ENCODE assay signal across 12 cellular contexts in the genomic region with DNA sequence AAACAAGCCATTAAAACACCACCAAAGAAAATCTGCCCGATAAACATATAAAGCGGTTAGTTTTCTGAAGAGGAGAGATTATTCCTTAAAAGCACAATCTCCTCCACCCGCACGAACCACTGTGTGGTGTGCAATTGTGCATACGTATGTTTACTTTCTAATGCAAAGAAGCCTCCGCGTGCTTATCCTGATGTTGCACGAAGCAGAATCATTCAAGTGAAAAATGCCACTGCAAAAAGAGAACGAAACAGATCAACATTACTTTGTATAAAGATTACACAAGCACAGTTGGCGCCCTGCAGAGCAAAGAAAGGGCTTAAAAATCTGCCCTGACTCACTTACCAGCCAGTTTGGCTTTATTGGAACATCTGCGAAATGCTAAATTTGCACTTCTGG.
DNase-seq lines count a peak whose midpoint lies in the region; ATAC-seq and TF ChIP-seq lines count a peak whose summit lies in the region.
"Had no signal": no experiment of that assay in that cellular context is flagged by ENCODE, and none has a peak within 500 bp of the region (broad histone marks: within the 10 kb centered on the region; RNA-seq: fewer than 3 reads in every experiment).

No MANE protein-coding gene starts in this region.

- no peaks in the 10 kb centered on the region for H3K36me3 Mint-ChIP-seq in Caco-2 (ENCODE audit: insufficient read depth, unreplicated experiment)

- intact Hi-C loops in Caco-2 (cut with micrococcal nuclease; ENCODE audit: unreplicated experiment), result no loop called here
- intact Hi-C loops in sciatic nerve (cut with DNase I), result no loop called here

- H3K36me3 ChIP-seq in Caco-2 (ENCODE audit: control insufficient read depth, insufficient read depth, low read length) (no peaks in the 10 kb centered on the region), duodenal mucosa (ENCODE audit: control insufficient read depth in 1 of 2, insufficient read depth in 2 of 2, low read length in 2 of 2) (no peaks in the 10 kb centered on the region), neural cell (ENCODE audit: insufficient read depth, low read length) (no peaks in the 10 kb centered on the region)

- DNase-seq in Caco-2, result no peak
- peak; percentile 73 for DNase-seq in NCI-H128 (lab: John Stamatoyannopoulos, UW; ENCODE audit: unreplicated experiment)
- DNase-seq in ureter (ENCODE audit: low spot score), result no peak
- DNase-seq in sciatic nerve (ENCODE audit: low spot score), result no peak
- DNase-seq: activated T-cell treated with anti-CD3 and anti-CD28 coated beads, Interleukin-2, amount 50 U/mL, for 72 hours; caudate nucleus; DMS79; H9 had no signal

- no peaks in the 10 kb centered on the region; the same call in 1 of the 2 replicates for H3K4me1 ChIP-seq in Caco-2
- peaks cover 0 to 4% of the 10 kb centered on the region in 2 donors for H3K4me1 ChIP-seq in duodenal mucosa (ENCODE audit: control insufficient read depth in 1 of 2, insufficient read depth in 2 of 2, low read length in 2 of 2)

- POLR2A ChIA-PET in Caco-2 (lab: Charles Lee), result no interaction called here

- no peak overlapping the region for H2AFZ ChIP-seq in neural cell (ENCODE audit: low read depth, low read length)

- H4K20me1 ChIP-seq in neural cell (ENCODE audit: insufficient read depth), result no peaks in the 10 kb centered on the region

- H3K27ac ChIP-seq in duodenal mucosa (ENCODE audit: low read depth, low read length), result no peak overlapping the region
- H3K27ac ChIP-seq in neural cell (ENCODE audit: low read length), result no peak overlapping the region

- H3K9me3 Mint-ChIP-seq in Caco-2 (ENCODE audit: unreplicated experiment), result no peaks in the 10 kb centered on the region
- H3K9me3 Mint-ChIP-seq: activated T-cell treated with anti-CD3 and anti-CD28 coated beads, Interleukin-2, amount 50 U/mL, for 72 hours; H9 had no signal

- no peak overlapping the region for H3K4me2 ChIP-seq in neural cell (ENCODE audit: low read length)

- CTCF ChIA-PET in Caco-2 (lab: Charles Lee), result no interaction called here

- H3K9ac ChIP-seq in duodenal mucosa (ENCODE audit: low read depth in 1 of 2, low read length in 2 of 2), result no peak overlapping the region
- H3K9ac ChIP-seq in neural cell (ENCODE audit: low read length), result no peak overlapping the region

- H3F3A ChIP-seq in neural cell (ENCODE audit: insufficient read depth, low read length, poor library complexity, severe bottlenecking), result no peaks in the 10 kb centered on the region

- no peaks in the 10 kb centered on the region for H3K79me2 ChIP-seq in neural cell (replicated peaks; ENCODE audit: insufficient read depth, low read length)

- no peaks in the 10 kb centered on the region for H3K9me3 ChIP-seq in Caco-2
- H3K9me3 ChIP-seq in duodenal mucosa (ENCODE audit: control insufficient read depth in 1 of 2, low read length in 2 of 2), result no peaks in the 10 kb centered on the region
- no peaks in the 10 kb centered on the region for H3K9me3 ChIP-seq in neural cell (ENCODE audit: low read length)

- H3K27ac Mint-ChIP-seq in Caco-2 (ENCODE audit: unreplicated experiment), result no peak overlapping the region
- H3K27ac Mint-ChIP-seq: activated T-cell treated with anti-CD3 and anti-CD28 coated beads, Interleukin-2, amount 50 U/mL, for 72 hours; H9 had no signal

- peak overlapping the region; percentile 13 for H3K4me3 ChIP-seq in Caco-2 (ENCODE audit: low read depth, low read length)
- H3K4me3 ChIP-seq in duodenal mucosa (ENCODE audit: low read depth in 1 of 2, low read length in 2 of 2), result peak overlapping the region; percentile 19 to 32
- H3K4me3 ChIP-seq in neural cell (ENCODE audit: low read length), result peak overlapping the region; percentile 15

- H3K4me1 Mint-ChIP-seq in Caco-2 (ENCODE audit: low read depth, unreplicated experiment), result no peaks in the 10 kb centered on the region

- TF ChIP-seq CTCF in Caco-2 (IDR thresholded peaks at IDR 0.05; ENCODE audit: insufficient read depth in 1 of 2, low read depth in 1 of 2, low read length in 1 of 2, severe bottlenecking in 1 of 2, unreplicated experiment in 1 of 2) (no peak), neural cell (IDR thresholded peaks at IDR 0.05; ENCODE audit: poor library complexity, severe bottlenecking) (no peak)

- TF ChIP-seq EP300 in neural cell (conservative IDR thresholded peaks at IDR 0.05; ENCODE audit: poor library complexity, severe bottlenecking), result no peak

- no peaks in the 10 kb centered on the region for H3K9me2 ChIP-seq in neural cell (ENCODE audit: insufficient read depth, low read length)

- H3K27me3 ChIP-seq in Caco-2 (replicated peaks; ENCODE audit: control insufficient read depth, insufficient read depth, low read length) (no peaks in the 10 kb centered on the region), duodenal mucosa (ENCODE audit: control insufficient read depth in 1 of 2, insufficient read depth in 2 of 2, low read length in 2 of 2) (no peaks in the 10 kb centered on the region), neural cell (ENCODE audit: insufficient read depth, low read depth, low read length) (peaks cover 13% of the 10 kb centered on the region)

- no peak for TF ChIP-seq RAD21 in neural cell (conservative IDR thresholded peaks at IDR 0.05)

- no peaks in the 10 kb centered on the region for H3K27me3 Mint-ChIP-seq in Caco-2 (ENCODE audit: insufficient read depth, unreplicated experiment)

- H3K4me3 Mint-ChIP-seq in Caco-2 (ENCODE audit: unreplicated experiment), result peak overlapping the region; percentile 68
- H3K4me3 Mint-ChIP-seq: activated T-cell treated with anti-CD3 and anti-CD28 coated beads, Interleukin-2, amount 50 U/mL, for 72 hours; H9 had no signal

- ATAC-seq in GM21528 (IDR thresholded peaks at IDR 0.05; ENCODE audit: low FRiP score, unreplicated experiment), result no peak
- no peak for ATAC-seq in sciatic nerve
- ATAC-seq in HG03442 (IDR thresholded peaks at IDR 0.05; ENCODE audit: unreplicated experiment), result no peak
- ATAC-seq: activated T-cell treated with anti-CD3 and anti-CD28 coated beads, Interleukin-2, amount 50 U/mL, for 72 hours had no signal

- BruUV-seq in Caco-2 (replicated peaks; lab: Mats Ljungman, UMichigan), result no TSS peak

TF ChIP-seq in neural cell, 6 proteins besides CTCF, POLR2A, EP300 and RAD21:
- no peak for TF ChIP-seq POLR2AphosphoS5 (IDR thresholded peaks at IDR 0.05)
- TF ChIP-seq MXI1 (conservative IDR thresholded peaks at IDR 0.05; ENCODE audit: poor library complexity, severe bottlenecking), result no peak
- no peak for TF ChIP-seq EZH2 (IDR thresholded peaks at IDR 0.05; ENCODE audit: borderline replicate concordance, insufficient read depth, low read length, poor library complexity, severe bottlenecking)
- no peak for TF ChIP-seq TAF1 (IDR thresholded peaks at IDR 0.05; ENCODE audit: low read depth)
- TF ChIP-seq SMC3 (conservative IDR thresholded peaks at IDR 0.05; ENCODE audit: poor library complexity), result no peak
- TF ChIP-seq, protein P1, sequence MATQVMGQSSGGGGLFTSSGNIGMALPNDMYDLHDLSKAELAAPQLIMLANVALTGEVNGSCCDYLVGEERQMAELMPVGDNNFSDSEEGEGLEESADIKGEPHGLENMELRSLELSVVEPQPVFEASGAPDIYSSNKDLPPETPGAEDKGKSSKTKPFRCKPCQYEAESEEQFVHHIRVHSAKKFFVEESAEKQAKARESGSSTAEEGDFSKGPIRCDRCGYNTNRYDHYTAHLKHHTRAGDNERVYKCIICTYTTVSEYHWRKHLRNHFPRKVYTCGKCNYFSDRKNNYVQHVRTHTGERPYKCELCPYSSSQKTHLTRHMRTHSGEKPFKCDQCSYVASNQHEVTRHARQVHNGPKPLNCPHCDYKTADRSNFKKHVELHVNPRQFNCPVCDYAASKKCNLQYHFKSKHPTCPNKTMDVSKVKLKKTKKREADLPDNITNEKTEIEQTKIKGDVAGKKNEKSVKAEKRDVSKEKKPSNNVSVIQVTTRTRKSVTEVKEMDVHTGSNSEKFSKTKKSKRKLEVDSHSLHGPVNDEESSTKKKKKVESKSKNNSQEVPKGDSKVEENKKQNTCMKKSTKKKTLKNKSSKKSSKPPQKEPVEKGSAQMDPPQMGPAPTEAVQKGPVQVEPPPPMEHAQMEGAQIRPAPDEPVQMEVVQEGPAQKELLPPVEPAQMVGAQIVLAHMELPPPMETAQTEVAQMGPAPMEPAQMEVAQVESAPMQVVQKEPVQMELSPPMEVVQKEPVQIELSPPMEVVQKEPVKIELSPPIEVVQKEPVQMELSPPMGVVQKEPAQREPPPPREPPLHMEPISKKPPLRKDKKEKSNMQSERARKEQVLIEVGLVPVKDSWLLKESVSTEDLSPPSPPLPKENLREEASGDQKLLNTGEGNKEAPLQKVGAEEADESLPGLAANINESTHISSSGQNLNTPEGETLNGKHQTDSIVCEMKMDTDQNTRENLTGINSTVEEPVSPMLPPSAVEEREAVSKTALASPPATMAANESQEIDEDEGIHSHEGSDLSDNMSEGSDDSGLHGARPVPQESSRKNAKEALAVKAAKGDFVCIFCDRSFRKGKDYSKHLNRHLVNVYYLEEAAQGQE (IDR thresholded peaks at IDR 0.05; ENCODE audit: borderline replicate concordance), result no peak
